In the genomic region with DNA sequence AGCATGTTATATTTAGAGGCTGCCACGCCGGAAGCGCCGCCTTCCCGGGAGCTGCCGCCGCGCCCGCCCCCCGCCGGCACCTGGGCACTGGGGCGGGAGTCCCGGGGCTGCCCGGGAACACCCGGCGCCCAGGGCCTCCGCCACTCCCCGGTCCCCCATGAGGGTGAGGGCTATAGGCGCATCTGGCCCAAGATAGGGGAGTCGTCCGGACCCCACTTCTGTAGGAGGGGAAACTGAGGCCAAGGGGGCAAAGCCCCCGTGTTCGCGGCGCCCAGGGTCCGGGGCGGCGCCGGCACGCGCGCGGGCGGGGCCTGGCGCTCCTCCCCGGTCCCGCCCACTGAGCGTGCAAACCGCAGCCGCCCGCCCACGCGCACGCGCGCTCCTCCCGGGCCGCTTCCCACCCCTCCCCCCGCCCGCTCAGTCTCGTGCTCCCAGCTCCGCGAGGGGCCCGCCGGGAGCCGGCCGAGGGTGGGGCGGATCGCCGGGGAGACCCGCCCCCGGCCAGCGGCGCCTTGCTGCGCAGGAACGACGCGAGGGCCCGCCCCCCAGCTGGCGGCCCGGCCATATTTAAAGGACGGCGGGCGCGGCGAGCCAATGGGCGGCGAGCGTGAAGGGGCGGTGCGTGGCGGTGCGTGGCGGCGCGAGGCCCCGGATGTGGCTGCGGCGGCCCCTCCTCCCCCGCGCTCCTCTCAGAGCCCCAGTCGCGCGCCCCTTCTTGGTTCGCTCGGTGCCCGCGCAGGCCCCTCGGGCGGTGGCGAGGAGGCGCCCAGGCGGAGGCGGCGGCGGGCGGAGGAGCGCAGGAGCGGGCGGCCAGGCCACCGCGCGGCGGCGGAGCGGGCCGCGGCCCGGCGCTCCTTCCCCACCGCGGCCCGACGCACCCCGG, we compare ENCODE assay signal across 1 cellular context.
TF ChIP-seq lines count a peak whose summit lies in the region.

A gene (plus strand): TSS at position 700 of the 883 bp plus-strand sequence. CDS start 192 bp downstream, outside the sequence.

TF ChIP-seq in HEK293, 187 proteins besides CTCF, POLR2A, EP300 and RAD21 (continued from another document):
- TF ChIP-seq, protein P1, sequence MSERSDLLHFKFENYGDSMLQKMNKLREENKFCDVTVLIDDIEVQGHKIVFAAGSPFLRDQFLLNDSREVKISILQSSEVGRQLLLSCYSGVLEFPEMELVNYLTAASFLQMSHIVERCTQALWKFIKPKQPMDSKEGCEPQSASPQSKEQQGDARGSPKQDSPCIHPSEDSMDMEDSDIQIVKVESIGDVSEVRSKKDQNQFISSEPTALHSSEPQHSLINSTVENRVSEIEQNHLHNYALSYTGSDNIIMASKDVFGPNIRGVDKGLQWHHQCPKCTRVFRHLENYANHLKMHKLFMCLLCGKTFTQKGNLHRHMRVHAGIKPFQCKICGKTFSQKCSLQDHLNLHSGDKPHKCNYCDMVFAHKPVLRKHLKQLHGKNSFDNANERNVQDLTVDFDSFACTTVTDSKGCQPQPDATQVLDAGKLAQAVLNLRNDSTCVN (tag by site-specific recombination; optimal IDR thresholded peaks at IDR 0.05), result peak; percentile 64
- TF ChIP-seq ZNF174 (tag by site-specific recombination; IDR thresholded peaks at IDR 0.05) (no peak), ZNF521 (tag by site-specific recombination; IDR thresholded peaks at IDR 0.05) (no peak), ZBTB7A (tag by site-specific recombination; IDR thresholded peaks at IDR 0.05; ENCODE audit: low read depth) (no peak), ZNF664 (tag by site-specific recombination; IDR thresholded peaks at IDR 0.05) (no peak), ZNF624 (tag by site-specific recombination; IDR thresholded peaks at IDR 0.05) (no peak), ZNF433 (tag by site-specific recombination; IDR thresholded peaks at IDR 0.05; ENCODE audit: low read depth) (no peak), ZFP41 (tag by site-specific recombination; IDR thresholded peaks at IDR 0.05; ENCODE audit: borderline replicate concordance) (no peak), ZNF544 (tag by site-specific recombination; IDR thresholded peaks at IDR 0.05) (no peak), ZNF670 (tag by site-specific recombination; IDR thresholded peaks at IDR 0.05; ENCODE audit: low read depth) (no peak), ZNF341 (tag by site-specific recombination; IDR thresholded peaks at IDR 0.05; ENCODE audit: low read depth) (peak; percentile 84), ZNF776 (tag by site-specific recombination; IDR thresholded peaks at IDR 0.05; ENCODE audit: borderline replicate concordance) (no peak)
- TF ChIP-seq, protein P2, sequence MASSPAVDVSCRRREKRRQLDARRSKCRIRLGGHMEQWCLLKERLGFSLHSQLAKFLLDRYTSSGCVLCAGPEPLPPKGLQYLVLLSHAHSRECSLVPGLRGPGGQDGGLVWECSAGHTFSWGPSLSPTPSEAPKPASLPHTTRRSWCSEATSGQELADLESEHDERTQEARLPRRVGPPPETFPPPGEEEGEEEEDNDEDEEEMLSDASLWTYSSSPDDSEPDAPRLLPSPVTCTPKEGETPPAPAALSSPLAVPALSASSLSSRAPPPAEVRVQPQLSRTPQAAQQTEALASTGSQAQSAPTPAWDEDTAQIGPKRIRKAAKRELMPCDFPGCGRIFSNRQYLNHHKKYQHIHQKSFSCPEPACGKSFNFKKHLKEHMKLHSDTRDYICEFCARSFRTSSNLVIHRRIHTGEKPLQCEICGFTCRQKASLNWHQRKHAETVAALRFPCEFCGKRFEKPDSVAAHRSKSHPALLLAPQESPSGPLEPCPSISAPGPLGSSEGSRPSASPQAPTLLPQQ (tag by site-specific recombination; IDR thresholded peaks at IDR 0.05), result no peak
- TF ChIP-seq, protein P3, sequence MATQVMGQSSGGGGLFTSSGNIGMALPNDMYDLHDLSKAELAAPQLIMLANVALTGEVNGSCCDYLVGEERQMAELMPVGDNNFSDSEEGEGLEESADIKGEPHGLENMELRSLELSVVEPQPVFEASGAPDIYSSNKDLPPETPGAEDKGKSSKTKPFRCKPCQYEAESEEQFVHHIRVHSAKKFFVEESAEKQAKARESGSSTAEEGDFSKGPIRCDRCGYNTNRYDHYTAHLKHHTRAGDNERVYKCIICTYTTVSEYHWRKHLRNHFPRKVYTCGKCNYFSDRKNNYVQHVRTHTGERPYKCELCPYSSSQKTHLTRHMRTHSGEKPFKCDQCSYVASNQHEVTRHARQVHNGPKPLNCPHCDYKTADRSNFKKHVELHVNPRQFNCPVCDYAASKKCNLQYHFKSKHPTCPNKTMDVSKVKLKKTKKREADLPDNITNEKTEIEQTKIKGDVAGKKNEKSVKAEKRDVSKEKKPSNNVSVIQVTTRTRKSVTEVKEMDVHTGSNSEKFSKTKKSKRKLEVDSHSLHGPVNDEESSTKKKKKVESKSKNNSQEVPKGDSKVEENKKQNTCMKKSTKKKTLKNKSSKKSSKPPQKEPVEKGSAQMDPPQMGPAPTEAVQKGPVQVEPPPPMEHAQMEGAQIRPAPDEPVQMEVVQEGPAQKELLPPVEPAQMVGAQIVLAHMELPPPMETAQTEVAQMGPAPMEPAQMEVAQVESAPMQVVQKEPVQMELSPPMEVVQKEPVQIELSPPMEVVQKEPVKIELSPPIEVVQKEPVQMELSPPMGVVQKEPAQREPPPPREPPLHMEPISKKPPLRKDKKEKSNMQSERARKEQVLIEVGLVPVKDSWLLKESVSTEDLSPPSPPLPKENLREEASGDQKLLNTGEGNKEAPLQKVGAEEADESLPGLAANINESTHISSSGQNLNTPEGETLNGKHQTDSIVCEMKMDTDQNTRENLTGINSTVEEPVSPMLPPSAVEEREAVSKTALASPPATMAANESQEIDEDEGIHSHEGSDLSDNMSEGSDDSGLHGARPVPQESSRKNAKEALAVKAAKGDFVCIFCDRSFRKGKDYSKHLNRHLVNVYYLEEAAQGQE (tag by site-specific recombination; IDR thresholded peaks at IDR 0.05), result no peak
- TF ChIP-seq, protein P4, sequence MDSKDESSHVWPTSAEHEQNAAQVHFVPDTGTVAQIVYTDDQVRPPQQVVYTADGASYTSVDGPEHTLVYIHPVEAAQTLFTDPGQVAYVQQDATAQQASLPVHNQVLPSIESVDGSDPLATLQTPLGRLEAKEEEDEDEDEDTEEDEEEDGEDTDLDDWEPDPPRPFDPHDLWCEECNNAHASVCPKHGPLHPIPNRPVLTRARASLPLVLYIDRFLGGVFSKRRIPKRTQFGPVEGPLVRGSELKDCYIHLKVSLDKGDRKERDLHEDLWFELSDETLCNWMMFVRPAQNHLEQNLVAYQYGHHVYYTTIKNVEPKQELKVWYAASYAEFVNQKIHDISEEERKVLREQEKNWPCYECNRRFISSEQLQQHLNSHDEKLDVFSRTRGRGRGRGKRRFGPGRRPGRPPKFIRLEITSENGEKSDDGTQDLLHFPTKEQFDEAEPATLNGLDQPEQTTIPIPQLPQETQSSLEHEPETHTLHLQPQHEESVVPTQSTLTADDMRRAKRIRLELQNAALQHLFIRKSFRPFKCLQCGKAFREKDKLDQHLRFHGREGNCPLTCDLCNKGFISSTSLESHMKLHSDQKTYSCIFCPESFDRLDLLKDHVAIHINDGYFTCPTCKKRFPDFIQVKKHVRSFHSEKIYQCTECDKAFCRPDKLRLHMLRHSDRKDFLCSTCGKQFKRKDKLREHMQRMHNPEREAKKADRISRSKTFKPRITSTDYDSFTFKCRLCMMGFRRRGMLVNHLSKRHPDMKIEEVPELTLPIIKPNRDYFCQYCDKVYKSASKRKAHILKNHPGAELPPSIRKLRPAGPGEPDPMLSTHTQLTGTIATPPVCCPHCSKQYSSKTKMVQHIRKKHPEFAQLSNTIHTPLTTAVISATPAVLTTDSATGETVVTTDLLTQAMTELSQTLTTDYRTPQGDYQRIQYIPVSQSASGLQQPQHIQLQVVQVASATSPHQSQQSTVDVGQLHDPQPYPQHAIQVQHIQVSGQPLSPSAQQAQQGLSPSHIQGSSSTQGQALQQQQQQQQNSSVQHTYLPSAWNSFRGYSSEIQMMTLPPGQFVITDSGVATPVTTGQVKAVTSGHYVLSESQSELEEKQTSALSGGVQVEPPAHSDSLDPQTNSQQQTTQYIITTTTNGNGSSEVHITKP (tag by site-specific recombination; IDR thresholded peaks at IDR 0.05), result no peak
- TF ChIP-seq, protein P5, sequence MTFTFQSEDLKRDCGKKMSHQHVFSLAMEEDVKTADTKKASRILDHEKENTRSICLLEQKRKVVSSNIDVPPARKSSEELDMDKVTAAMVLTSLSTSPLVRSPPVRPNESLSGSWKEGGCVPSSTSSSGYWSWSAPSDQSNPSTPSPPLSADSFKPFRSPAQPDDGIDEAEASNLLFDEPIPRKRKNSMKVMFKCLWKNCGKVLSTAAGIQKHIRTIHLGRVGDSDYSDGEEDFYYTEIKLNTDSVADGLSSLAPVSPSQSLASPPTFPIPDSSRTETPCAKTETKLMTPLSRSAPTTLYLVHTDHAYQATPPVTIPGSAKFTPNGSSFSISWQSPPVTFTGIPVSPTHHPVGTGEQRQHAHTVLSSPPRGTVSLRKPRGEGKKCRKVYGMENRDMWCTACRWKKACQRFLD (tag by site-specific recombination; IDR thresholded peaks at IDR 0.05), result no peak
